ENCODE assay signal across 15 cellular contexts in the genomic region with DNA sequence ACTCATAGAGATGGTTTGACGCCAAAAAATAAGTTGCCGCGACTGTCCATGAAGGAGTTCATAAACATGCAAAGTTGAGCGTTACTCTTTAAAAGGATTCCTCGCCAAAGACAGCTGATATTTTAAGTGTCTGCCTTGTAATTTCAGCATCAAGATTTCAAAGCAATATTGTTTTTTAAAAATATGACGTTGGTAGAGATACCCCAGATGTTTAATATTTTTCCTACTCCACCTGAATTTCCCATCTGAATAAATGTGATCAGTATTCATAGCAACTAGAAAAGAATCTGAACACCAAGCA.
DNase-seq lines count a peak whose midpoint lies in the region; ATAC-seq and TF ChIP-seq lines count a peak whose summit lies in the region.
"Had no signal": no experiment of that assay in that cellular context is flagged by ENCODE, and none has a peak within 500 bp of the region (broad histone marks: within the 10 kb centered on the region; RNA-seq: fewer than 3 reads in every experiment).

No MANE protein-coding gene starts in this region.

- H4K20me1 ChIP-seq in DOHH2 (ENCODE audit: control insufficient read depth, insufficient read depth, low read depth, low read length) = no peaks in the 10 kb centered on the region
- no peaks in the 10 kb centered on the region for H4K20me1 ChIP-seq in SU-DHL-6 (ENCODE audit: low read depth, low read length)

- peaks cover 4% of the 10 kb centered on the region; the same call in 1 of the 2 replicates for H3K4me1 ChIP-seq in DOHH2 (ENCODE audit: control insufficient read depth, low read length)
- peaks cover 4% of the 10 kb centered on the region for H3K4me1 ChIP-seq in skeletal muscle satellite cell (ENCODE audit: control insufficient read depth, insufficient read depth, low read length)
- H3K4me1 ChIP-seq: ascending aorta, lower lobe of right lung had no signal

- H3K27me3 Mint-ChIP-seq in stimulated activated memory B cell treated with anti-CD40 and anti-IgM and Interleukin-4, amounts not matched to agents 10 μg/mL and 1 μg/mL and 100 μg/mL, for 72 hours = no peaks in the 10 kb centered on the region
- H3K27me3 Mint-ChIP-seq: activated CD4-positive, alpha-beta T cell treated with anti-CD3 and anti-CD28 coated beads for 36 hours had no signal

- H3K27ac ChIP-seq in DOHH2 (ENCODE audit: low read depth, low read length) = no peak overlapping the region
- no peak overlapping the region for H3K27ac ChIP-seq in SU-DHL-6 (ENCODE audit: low read depth, low read length)
- H3K27ac ChIP-seq: ascending aorta, heart right ventricle, lower lobe of right lung, RWPE1 had no signal

- ATAC-seq in HG02759 (IDR thresholded peaks at IDR 0.05; ENCODE audit: unreplicated experiment) = no peak
- no peak for ATAC-seq in stimulated activated memory B cell treated with anti-CD40 and anti-IgM and Interleukin-4, amounts not matched to agents 10 μg/mL and 1 μg/mL and 100 μg/mL, for 72 hours
- ATAC-seq: activated CD4-positive, alpha-beta T cell treated with anti-CD3 and anti-CD28 coated beads for 36 hours had no signal

- H3K9me3 ChIP-seq in DOHH2 (ENCODE audit: control insufficient read depth, insufficient read depth, low read length) (no peaks in the 10 kb centered on the region), SU-DHL-6 (ENCODE audit: insufficient read depth, low read length) (no peaks in the 10 kb centered on the region), skeletal muscle satellite cell (replicated peaks; ENCODE audit: low read length) (no peaks in the 10 kb centered on the region)
- H3K9me3 ChIP-seq: ascending aorta, HAP-1, heart right ventricle, lower lobe of right lung had no signal

- H3K27ac Mint-ChIP-seq in stimulated activated memory B cell treated with anti-CD40 and anti-IgM and Interleukin-4, amounts not matched to agents 10 μg/mL and 1 μg/mL and 100 μg/mL, for 72 hours = no peak overlapping the region
- H3K27ac Mint-ChIP-seq: activated CD4-positive, alpha-beta T cell treated with anti-CD3 and anti-CD28 coated beads for 36 hours had no signal

- H3K27me3 ChIP-seq in DOHH2 (ENCODE audit: control insufficient read depth, low read length) (no peaks in the 10 kb centered on the region), SU-DHL-6 (ENCODE audit: low read length) (no peaks in the 10 kb centered on the region), skeletal muscle satellite cell (ENCODE audit: control insufficient read depth, insufficient read depth, low read length) (peaks cover 2% of the 10 kb centered on the region)
- H3K27me3 ChIP-seq: ascending aorta had no signal

- H3K4me1 Mint-ChIP-seq in stimulated activated memory B cell treated with anti-CD40 and anti-IgM and Interleukin-4, amounts not matched to agents 10 μg/mL and 1 μg/mL and 100 μg/mL, for 72 hours = no peaks in the 10 kb centered on the region
- H3K4me1 Mint-ChIP-seq: activated CD4-positive, alpha-beta T cell treated with anti-CD3 and anti-CD28 coated beads for 36 hours had no signal

- H3K4me3 Mint-ChIP-seq in stimulated activated memory B cell treated with anti-CD40 and anti-IgM and Interleukin-4, amounts not matched to agents 10 μg/mL and 1 μg/mL and 100 μg/mL, for 72 hours = no peak overlapping the region
- H3K4me3 Mint-ChIP-seq: activated CD4-positive, alpha-beta T cell treated with anti-CD3 and anti-CD28 coated beads for 36 hours had no signal

- H3K4me2 ChIP-seq in DOHH2 (ENCODE audit: low read length) (no peak overlapping the region), SU-DHL-6 (ENCODE audit: low read depth, low read length, poor library complexity, severe bottlenecking) (peak overlapping the region; percentile 17), skeletal muscle satellite cell (ENCODE audit: low read length) (peak overlapping the region; percentile 77)

- H3K79me2 ChIP-seq in DOHH2 (ENCODE audit: control insufficient read depth, low read length) = no peaks in the 10 kb centered on the region
- no peaks in the 10 kb centered on the region for H3K79me2 ChIP-seq in SU-DHL-6 (ENCODE audit: insufficient read depth, low read length)

- H3K36me3 Mint-ChIP-seq in stimulated activated memory B cell treated with anti-CD40 and anti-IgM and Interleukin-4, amounts not matched to agents 10 μg/mL and 1 μg/mL and 100 μg/mL, for 72 hours = no peaks in the 10 kb centered on the region

- peak overlapping the region; percentile 27 for H2AFZ ChIP-seq in SU-DHL-6 (ENCODE audit: low read depth, low read length, severe bottlenecking)

- no peaks in the 10 kb centered on the region for H3K9me2 ChIP-seq in DOHH2 (replicated peaks; ENCODE audit: control insufficient read depth, low read length)
- no peaks in the 10 kb centered on the region for H3K9me2 ChIP-seq in SU-DHL-6 (replicated peaks; ENCODE audit: insufficient read depth, low read length)

- no peaks in the 10 kb centered on the region for H3K9me3 Mint-ChIP-seq in stimulated activated memory B cell treated with anti-CD40 and anti-IgM and Interleukin-4, amounts not matched to agents 10 μg/mL and 1 μg/mL and 100 μg/mL, for 72 hours

- H3K36me3 ChIP-seq in DOHH2 (ENCODE audit: control insufficient read depth, low read length) (no peaks in the 10 kb centered on the region), SU-DHL-6 (ENCODE audit: low read length) (no peaks in the 10 kb centered on the region), skeletal muscle satellite cell (ENCODE audit: insufficient read depth, low read length) (no peaks in the 10 kb centered on the region)
- H3K36me3 ChIP-seq: ascending aorta, HAP-1, heart right ventricle, lower lobe of right lung had no signal

- H3F3A ChIP-seq in DOHH2 (ENCODE audit: control insufficient read depth, insufficient read depth) (no peaks in the 10 kb centered on the region), SU-DHL-6 (ENCODE audit: insufficient read depth) (no peaks in the 10 kb centered on the region)

- H3K9ac ChIP-seq in SU-DHL-6 (ENCODE audit: low read length) (no peak overlapping the region), skeletal muscle satellite cell (ENCODE audit: low read depth, low read length) (no peak overlapping the region)

- H3K4me3 ChIP-seq in DOHH2 (ENCODE audit: low read length) = no peak overlapping the region
- H3K4me3 ChIP-seq in SU-DHL-6 (ENCODE audit: insufficient read depth, low read length, poor library complexity, severe bottlenecking) = no peak overlapping the region
- H3K4me3 ChIP-seq in foreskin fibroblast (ENCODE audit: low read depth in 1 of 2, low read length in 2 of 2) = peak overlapping the region; percentile 35 to 57
- no peak overlapping the region for H3K4me3 ChIP-seq in skeletal muscle satellite cell (ENCODE audit: low read length)

- DNase-seq in foreskin fibroblast = no peak
- DNase-seq in midbrain (lab: John Stamatoyannopoulos, UW) = no peak
- no peak for DNase-seq in NCI-H128 (lab: John Stamatoyannopoulos, UW; ENCODE audit: unreplicated experiment)
- DNase-seq: activated CD4-positive, alpha-beta T cell treated with anti-CD3 and anti-CD28 coated beads for 36 hours; activated naive CD4-positive, alpha-beta T cell treated with anti-CD3 and anti-CD28 coated beads, Interleukin-2, amount 50 U/mL, for 16 hours; heart right ventricle; lower lobe of right lung had no signal

- peak; percentile 7 for TF ChIP-seq CTCF in DOHH2 (IDR thresholded peaks at IDR 0.05; ENCODE audit: low read depth, low read length, poor library complexity, severe bottlenecking)
- no peak for TF ChIP-seq CTCF in SU-DHL-6 (IDR thresholded peaks at IDR 0.05; ENCODE audit: insufficient read depth, low read length, poor library complexity, severe bottlenecking)
- TF ChIP-seq CTCF in foreskin fibroblast (IDR thresholded peaks at IDR 0.05; ENCODE audit: low read depth, low read length) = no peak

Comparison
In these comparisons a context has a peak if more than half of its experiments do, and no peak if none do; other contexts are left out.
1. H3K4me3 ChIP-seq: peak in foreskin fibroblast (2 of 2); none in DOHH2 (single experiment), SU-DHL-6 (single experiment) and skeletal muscle satellite cell (single experiment).